Comparison of ENCODE assay signal across 8 cellular contexts in genomic region chr12:93894391-93895095, GRCh38.
A peak's percentile ranks its signal among the peaks of the same experiment; 100 is the strongest.
DNase-seq lines count a peak whose midpoint lies in the region; ATAC-seq and TF ChIP-seq lines count a peak whose summit lies in the region.

No MANE protein-coding gene starts in this region.

- peaks cover 1% of the 10 kb centered on the region for H3K27me3 Mint-ChIP-seq in nephron progenitor cell (ENCODE audit: low read depth, poor library complexity)

- H3K4me1 Mint-ChIP-seq in nephron progenitor cell: peaks cover 62% of the 10 kb centered on the region

- no peak overlapping the region for H3K4me3 Mint-ChIP-seq in nephron progenitor cell

- H3K27ac Mint-ChIP-seq in nephron progenitor cell: peak overlapping the region; percentile 96

- ATAC-seq in GM19455 (IDR thresholded peaks at IDR 0.05; ENCODE audit: unreplicated experiment): no peak
- ATAC-seq in HG02973 (IDR thresholded peaks at IDR 0.05; ENCODE audit: unreplicated experiment): no peak

- no peaks in the 10 kb centered on the region for H3K36me3 Mint-ChIP-seq in nephron progenitor cell (ENCODE audit: low read depth)

- no peak overlapping the region for H3K4me3 ChIP-seq in foreskin fibroblast (ENCODE audit: low read depth in 1 of 2, low read length in 2 of 2)

- DNase-seq in NCI-H1694 treated with DMSO at 0.1 percent for 48 hours (lab: John Stamatoyannopoulos, UW) (peak; percentile 51), NCI-H1694 (lab: John Stamatoyannopoulos, UW) (no peak), foreskin fibroblast (peak; percentile 30 to 66), nephron progenitor cell (peak; percentile 8), ureter (ENCODE audit: low spot score) (peak; percentile 80), NCI-H226 (no peak)

- TF ChIP-seq CTCF in foreskin fibroblast (IDR thresholded peaks at IDR 0.05; ENCODE audit: low read depth, low read length) (no peak), nephron progenitor cell (IDR thresholded peaks at IDR 0.05) (no peak)

- H3K9me3 Mint-ChIP-seq in nephron progenitor cell: no peaks in the 10 kb centered on the region

Comparison
In these comparisons a context has a peak if more than half of its experiments do, and no peak if none do; other contexts are left out.
1. DNase-seq: peak in NCI-H1694 treated with DMSO at 0.1 percent for 48 hours (single experiment), foreskin fibroblast (2 of 2), nephron progenitor cell (single experiment) and ureter (single experiment); none in NCI-H1694 (single experiment) and NCI-H226 (single experiment).